ENCODE assay signal across 1 cellular context in genomic region chr11:65577756-65578109, GRCh38.
TF ChIP-seq lines count a peak whose summit lies in the region.

No MANE protein-coding gene starts in this region.

TF ChIP-seq in GM12878, 131 proteins besides CTCF, POLR2A, EP300 and RAD21:
- TF ChIP-seq RAD51 (IDR thresholded peaks at IDR 0.05), result no peak
- no peak for TF ChIP-seq CREB1 (IDR thresholded peaks at IDR 0.05; ENCODE audit: low read depth)
- TF ChIP-seq TAF1 (IDR thresholded peaks at IDR 0.05; ENCODE audit: borderline replicate concordance, low read depth, low read length), result no peak
- TF ChIP-seq SIN3A (IDR thresholded peaks at IDR 0.05; ENCODE audit: low read depth, low read length), result no peak
- TF ChIP-seq TCF7 (IDR thresholded peaks at IDR 0.05; ENCODE audit: borderline replicate concordance), result no peak
- peak; percentile 50; the same call in 1 of the 2 replicates for TF ChIP-seq POLR2AphosphoS5 (IDR thresholded peaks at IDR 0.05; ENCODE audit: low read length)
- no peak for TF ChIP-seq ELK1 (IDR thresholded peaks at IDR 0.05; ENCODE audit: low read depth, low read length)
TF ChIP-seq in GM12878: peak in this region for 1.
